In genomic region chr11:2795491-2795991, GRCh38 we compare ENCODE assay signal across 16 cellular contexts.
DNase-seq lines count a peak whose midpoint lies in the region; ATAC-seq and TF ChIP-seq lines count a peak whose summit lies in the region.
"Had no signal": no experiment of that assay in that cellular context is flagged by ENCODE, and none has a peak within 500 bp of the region (broad histone marks: within the 10 kb centered on the region; RNA-seq: fewer than 3 reads in every experiment).

No MANE protein-coding gene starts in this region.

- no peaks in the 10 kb centered on the region for H3K9me3 Mint-ChIP-seq in activated T-cell treated with anti-CD3 and anti-CD28 coated beads, Interleukin-2, amount 50 U/mL, for 24 hours
- H3K9me3 Mint-ChIP-seq in WTC11 = peaks cover 9% of the 10 kb centered on the region
- peaks cover 13% of the 10 kb centered on the region for H3K9me3 Mint-ChIP-seq in MCF 10A (ENCODE audit: unreplicated experiment)
- H3K9me3 Mint-ChIP-seq: CD8-positive, alpha-beta memory T cell; dendritic cell treated with granulocyte-macrophage colony-stimulating factor and Interleukin-4, amounts not matched to agents 40 ng/mL and 50 ng/mL, for 4 days had no signal

- POLR2A ChIA-PET in WTC11 (lab: Charles Lee) = no interaction called here
- POLR2A ChIA-PET in MCF 10A (lab: Yijun Ruan, JAX) = no interaction called here

- peaks cover 8 to 21% (median 12%) of the 10 kb centered on the region in 3 donors for H3K27me3 ChIP-seq in gastrocnemius medialis
- H3K27me3 ChIP-seq: SJCRH30 had no signal

- no peaks in the 10 kb centered on the region for H3K27me3 Mint-ChIP-seq in activated T-cell treated with anti-CD3 and anti-CD28 coated beads, Interleukin-2, amount 50 U/mL, for 24 hours
- peaks cover 75% of the 10 kb centered on the region for H3K27me3 Mint-ChIP-seq in WTC11 (ENCODE audit: low read depth)
- H3K27me3 Mint-ChIP-seq in MCF 10A (ENCODE audit: insufficient read depth, unreplicated experiment) = peaks cover 37% of the 10 kb centered on the region
- H3K27me3 Mint-ChIP-seq: stimulated activated memory B cell treated with anti-CD40 and anti-IgM and Interleukin-4, amounts not matched to agents 10 μg/mL and 1 μg/mL and 100 μg/mL, for 72 hours had no signal

- no peaks in the 10 kb centered on the region for H3K36me3 ChIP-seq in gastrocnemius medialis
- H3K36me3 ChIP-seq: SJCRH30 had no signal

- H3K4me3 Mint-ChIP-seq in activated T-cell treated with anti-CD3 and anti-CD28 coated beads, Interleukin-2, amount 50 U/mL, for 24 hours = no peak overlapping the region
- H3K4me3 Mint-ChIP-seq in WTC11 = no peak overlapping the region
- H3K4me3 Mint-ChIP-seq in MCF 10A (ENCODE audit: unreplicated experiment) = no peak overlapping the region
- H3K4me3 Mint-ChIP-seq: CD8-positive, alpha-beta memory T cell; dendritic cell treated with granulocyte-macrophage colony-stimulating factor and Interleukin-4, amounts not matched to agents 40 ng/mL and 50 ng/mL, for 4 days; stimulated activated memory B cell treated with anti-CD40 and anti-IgM and Interleukin-4, amounts not matched to agents 10 μg/mL and 1 μg/mL and 100 μg/mL, for 72 hours had no signal

- H3K9me3 ChIP-seq in gastrocnemius medialis = no peaks in the 10 kb centered on the region
- H3K9me3 ChIP-seq: SJCRH30 had no signal

- no peak overlapping the region for H3K27ac Mint-ChIP-seq in activated T-cell treated with anti-CD3 and anti-CD28 coated beads, Interleukin-2, amount 50 U/mL, for 24 hours
- H3K27ac Mint-ChIP-seq in WTC11 = no peak overlapping the region
- no peak overlapping the region for H3K27ac Mint-ChIP-seq in MCF 10A (ENCODE audit: low read depth, unreplicated experiment)
- H3K27ac Mint-ChIP-seq: CD8-positive, alpha-beta memory T cell; dendritic cell treated with granulocyte-macrophage colony-stimulating factor and Interleukin-4, amounts not matched to agents 40 ng/mL and 50 ng/mL, for 4 days; stimulated activated memory B cell treated with anti-CD40 and anti-IgM and Interleukin-4, amounts not matched to agents 10 μg/mL and 1 μg/mL and 100 μg/mL, for 72 hours had no signal

- peak; percentile 5 for DNase-seq in activated T-cell treated with anti-CD3 and anti-CD28 coated beads, Interleukin-2, amount 50 U/mL, for 24 hours
- DNase-seq in activated T-cell treated with anti-CD3 and anti-CD28 coated beads for 4 hours (no peak), WTC11 (ENCODE audit: low spot score) (peak; percentile 9), left colon (peak; percentile 1 to 16), gastrocnemius medialis (peak; percentile 1 to 6), NCI-H748 treated with DMSO at 0.1 percent for 48 hours (lab: John Stamatoyannopoulos, UW) (no peak), NCI-H1048 (lab: John Stamatoyannopoulos, UW) (no peak), MCF 10A (ENCODE audit: unreplicated experiment) (no peak)
- DNase-seq: ACHN, erythroblast, NCI-H187, trophoblast cell had no signal

- peaks cover 4% of the 10 kb centered on the region for H3K4me1 Mint-ChIP-seq in activated T-cell treated with anti-CD3 and anti-CD28 coated beads, Interleukin-2, amount 50 U/mL, for 24 hours (ENCODE audit: low read depth)
- 0 out of 2 replicates have a peak, but pooled peaks cover 4% of the 10 kb centered on the region for H3K4me1 Mint-ChIP-seq in WTC11
- no peaks in the 10 kb centered on the region for H3K4me1 Mint-ChIP-seq in MCF 10A (ENCODE audit: insufficient read depth, unreplicated experiment)

- no TSS peak for BruUV-seq in MCF 10A (replicated peaks; lab: Mats Ljungman, UMichigan)

- intact Hi-C loops in left colon (cut with DNase I, micrococcal nuclease) (no loop called here), gastrocnemius medialis (cut with DNase I; ENCODE audit: low total_unique reads) (no loop called here), MCF 10A (cut with micrococcal nuclease) (no loop called here)

- H3K4me3 ChIP-seq in gastrocnemius medialis = no peak overlapping the region
- H3K4me3 ChIP-seq: SJCRH30 had no signal

- no peak for TF ChIP-seq POLR2A in gastrocnemius medialis (IDR thresholded peaks at IDR 0.05)

- TF ChIP-seq CTCF in WTC11 (IDR thresholded peaks at IDR 0.05) (no peak), gastrocnemius medialis (IDR thresholded peaks at IDR 0.05 in 4 of 5, conservative IDR thresholded peaks at IDR 0.05 in 1 of 5) (no peak), MCF 10A (IDR thresholded peaks at IDR 0.05; ENCODE audit: unreplicated experiment) (no peak)

- H3K4me1 ChIP-seq in gastrocnemius medialis = no peaks in the 10 kb centered on the region
- H3K4me1 ChIP-seq: SJCRH30 had no signal

- ATAC-seq in WTC11 = no peak
- no peak for ATAC-seq in left colon
- ATAC-seq in gastrocnemius medialis = no peak
- ATAC-seq: stimulated activated memory B cell treated with anti-CD40 and anti-IgM and Interleukin-4, amounts not matched to agents 10 μg/mL and 1 μg/mL and 100 μg/mL, for 72 hours had no signal

- in situ Hi-C loops in gastrocnemius medialis (cut with MboI; ENCODE audit: low sequenced_read_pairs in 4 of 4) = no loop called here

- no peak overlapping the region for H3K27ac ChIP-seq in gastrocnemius medialis
- H3K27ac ChIP-seq: SJCRH30 had no signal

- CTCF ChIA-PET in WTC11 (lab: Charles Lee) = no interaction called here
- CTCF ChIA-PET in MCF 10A (lab: Yijun Ruan, JAX) = no interaction called here

- no peaks in the 10 kb centered on the region for H3K36me3 Mint-ChIP-seq in activated T-cell treated with anti-CD3 and anti-CD28 coated beads, Interleukin-2, amount 50 U/mL, for 24 hours (ENCODE audit: low read depth)
- H3K36me3 Mint-ChIP-seq in WTC11 (peaks cover 7% of the 10 kb centered on the region), MCF 10A (ENCODE audit: insufficient read depth, unreplicated experiment) (no peaks in the 10 kb centered on the region)

TF ChIP-seq in WTC11, 78 proteins besides CTCF, POLR2A, EP300 and RAD21:
- no peak for TF ChIP-seq CDX4 (CRISPR knock-in tag; IDR thresholded peaks at IDR 0.05; ENCODE audit: borderline replicate concordance)

Comparison
In these comparisons a context has a peak if more than half of its experiments do, and no peak if none do; other contexts are left out.
1. DNase-seq: peak in activated T-cell treated with anti-CD3 and anti-CD28 coated beads, Interleukin-2, amount 50 U/mL, for 24 hours (single experiment), WTC11 (single experiment), left colon (2 of 2) and gastrocnemius medialis (2 of 2); none in activated T-cell treated with anti-CD3 and anti-CD28 coated beads for 4 hours (single experiment), NCI-H748 treated with DMSO at 0.1 percent for 48 hours (single experiment), NCI-H1048 (single experiment) and MCF 10A (single experiment).